10 cellular contexts compared by ENCODE assay signal in the genomic region with DNA sequence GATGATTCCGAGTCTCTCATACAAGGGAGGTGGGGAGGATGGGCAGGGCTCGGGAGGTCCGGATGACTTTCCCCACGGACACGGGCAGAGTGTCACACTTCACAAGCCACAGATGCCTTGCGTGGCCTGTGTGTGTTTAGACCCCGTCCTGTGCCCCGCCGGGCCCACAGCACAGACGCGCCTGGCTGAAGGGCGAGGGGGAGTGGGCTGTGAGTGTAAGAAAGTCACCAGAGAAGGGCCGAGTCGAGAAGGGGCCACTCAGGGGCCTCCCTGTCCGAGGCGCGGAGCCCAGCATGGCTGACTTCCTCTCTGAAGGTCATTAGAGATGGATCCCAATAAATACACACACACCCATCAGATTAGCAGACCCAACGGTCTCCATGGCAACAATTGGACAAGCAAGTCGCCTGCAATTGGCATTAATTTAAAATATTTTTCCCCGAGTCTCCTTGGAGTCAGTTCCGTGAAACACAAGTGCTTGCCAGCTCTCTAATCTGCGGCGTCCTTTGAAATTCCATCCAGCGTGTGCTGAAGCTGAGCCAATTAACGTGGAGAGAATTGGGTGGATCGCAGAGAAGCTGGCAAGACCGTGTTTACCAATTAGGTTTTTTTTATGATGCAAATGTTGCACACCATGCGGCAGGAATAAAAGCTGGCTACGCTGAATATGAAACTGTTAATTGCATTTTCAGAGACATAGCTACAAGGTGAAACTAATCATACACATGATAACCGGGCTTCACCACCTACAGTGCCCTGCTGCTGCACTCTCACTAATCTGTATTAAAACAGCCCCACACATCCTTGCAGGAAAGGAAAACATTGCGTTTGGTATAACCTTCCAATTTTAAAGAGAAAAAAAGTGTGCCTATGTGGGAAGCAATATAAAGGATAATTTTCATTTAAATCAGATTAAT.
DNase-seq lines count a peak whose midpoint lies in the region; ATAC-seq and TF ChIP-seq lines count a peak whose summit lies in the region.
"Had no signal": no experiment of that assay in that cellular context is flagged by ENCODE, and none has a peak within 500 bp of the region (broad histone marks: within the 10 kb centered on the region; RNA-seq: fewer than 3 reads in every experiment).

No MANE protein-coding gene starts in this region.

- no TSS peak for BruUV-seq in mammary epithelial cell (replicated peaks; lab: Mats Ljungman, UMichigan)

- 16% methylated on average over 19 of the region's 31 CpGs for WGBS in mammary epithelial cell (ENCODE audit: low coverage, missing lambda C conversion rate)

- TF ChIP-seq POLR2A in breast epithelium (IDR thresholded peaks at IDR 0.05), result no peak

- no peaks in the 10 kb centered on the region for H3K79me2 ChIP-seq in mammary epithelial cell (ENCODE audit: insufficient read depth, low read length)
- H3K79me2 ChIP-seq: parathyroid adenoma had no signal

- H3K9me3 ChIP-seq in breast epithelium (no peaks in the 10 kb centered on the region), mammary epithelial cell (replicated peaks; ENCODE audit: insufficient read depth, low read length) (peaks cover 42% of the 10 kb centered on the region)

- no peak overlapping the region for H3K4me2 ChIP-seq in mammary epithelial cell (ENCODE audit: insufficient read depth, low read depth, low read length)

- H2AFZ ChIP-seq in mammary epithelial cell (ENCODE audit: low read depth, low read length), result no peak overlapping the region
- H2AFZ ChIP-seq: parathyroid adenoma had no signal

- H3K4me1 ChIP-seq in breast epithelium (no peaks in the 10 kb centered on the region), mammary epithelial cell (ENCODE audit: insufficient read depth, low read length) (no peaks in the 10 kb centered on the region)
- H3K4me1 ChIP-seq: parathyroid adenoma had no signal

- no peak overlapping the region for H3K9ac ChIP-seq in mammary epithelial cell (ENCODE audit: insufficient read depth, low read length)
- H3K9ac ChIP-seq: parathyroid adenoma had no signal

- TF ChIP-seq CTCF in breast epithelium (IDR thresholded peaks at IDR 0.05) (no peak), mammary epithelial cell (conservative IDR thresholded peaks at IDR 0.05 in 1 of 2, IDR thresholded peaks at IDR 0.05 in 1 of 2; ENCODE audit: extremely low read depth in 1 of 2, insufficient read depth in 1 of 2, low read depth in 1 of 2, low read length in 2 of 2) (no peak)

- H4K20me1 ChIP-seq in mammary epithelial cell (ENCODE audit: insufficient read depth, low read length), result no peaks in the 10 kb centered on the region

- peak overlapping the region; percentile 15 to 41 (median 20) for H3K4me3 ChIP-seq in breast epithelium
- H3K4me3 ChIP-seq in mammary epithelial cell (replicated peaks in 1 of 3; ENCODE audit: insufficient read depth in 1 of 3, low read depth in 2 of 3, low read length in 3 of 3), result no peak overlapping the region

- DNase-seq in breast epithelium (ENCODE audit: low spot score in 2 of 2) (peak in 1 of 2 donors; percentile 39), mammary epithelial cell (no peak), cerebellum (ENCODE audit: low spot score) (peak; percentile 43), mesenteric fat pad (ENCODE audit: low spot score) (peak; percentile 84), A172 (ENCODE audit: low spot score) (no peak), EL (no peak)
- DNase-seq in effector CD4-positive, alpha-beta T cell, result no peak
- DNase-seq: activated CD4-positive, alpha-beta T cell treated with anti-CD3 and anti-CD28 coated beads, Interleukin-2, amount 50 U/mL, for 48 hours had no signal

- H3K36me3 ChIP-seq in breast epithelium, result no peaks in the 10 kb centered on the region
- no peaks in the 10 kb centered on the region for H3K36me3 ChIP-seq in mammary epithelial cell (ENCODE audit: insufficient read depth, low read length)

- dilution Hi-C loops in mammary epithelial cell (cut with HindIII; ENCODE audit: low sequenced_read_pairs), result no loop called here

- H3K27me3 ChIP-seq in breast epithelium (peaks cover 0 to 6% of the 10 kb centered on the region in 2 donors), mammary epithelial cell (ENCODE audit: insufficient read depth, low read length) (no peaks in the 10 kb centered on the region)

- ATAC-seq in HG03025 (IDR thresholded peaks at IDR 0.05; ENCODE audit: low FRiP score, unreplicated experiment), result no peak

- intact Hi-C loops in breast epithelium (cut with DNase I; ENCODE audit: low total_unique reads), result no loop called here
- intact Hi-C loops in mammary epithelial cell (cut with micrococcal nuclease), result no loop called here

- CTCF ChIA-PET in mammary epithelial cell (lab: Charles Lee; ENCODE audit: low non-redundant PET), result no interaction called here

- in situ Hi-C loops in mammary epithelial cell (cut with MboI; ENCODE audit: low sequenced_read_pairs in 2 of 2), result no loop called here

- no peak overlapping the region for H3K27ac ChIP-seq in breast epithelium
- no peak overlapping the region for H3K27ac ChIP-seq in mammary epithelial cell (ENCODE audit: insufficient read depth, low read depth, low read length)
- H3K27ac ChIP-seq: parathyroid adenoma had no signal

Comparison
In these comparisons a context has a peak if more than half of its experiments do, and no peak if none do; other contexts are left out.
1. H3K4me3 ChIP-seq: peak in breast epithelium (3 of 3); none in mammary epithelial cell (0 of 3).
2. DNase-seq: peak in cerebellum (single experiment) and mesenteric fat pad (single experiment); none in mammary epithelial cell (single experiment), A172 (single experiment), EL (single experiment) and effector CD4-positive, alpha-beta T cell (single experiment).